19 cellular contexts compared by ENCODE assay signal in genomic region chr7:80774843-80775242, GRCh38.
DNase-seq lines count a peak whose midpoint lies in the region; TF ChIP-seq lines count a peak whose summit lies in the region.
"Had no signal": no experiment of that assay in that cellular context is flagged by ENCODE, and none has a peak within 500 bp of the region (broad histone marks: within the 10 kb centered on the region; RNA-seq: fewer than 3 reads in every experiment).

No MANE protein-coding gene starts in this region.

- no peak overlapping the region for H3K4me2 ChIP-seq in mammary epithelial cell (ENCODE audit: insufficient read depth, low read depth, low read length)
- H3K4me2 ChIP-seq: BLaER1 had no signal

- POLR2A ChIA-PET in MCF 10A (lab: Yijun Ruan, JAX), result interaction anchor here (0.8 kb wide), 1 partner anchor 41 kb away, joined by 3 read pairs; no protein-coding TSS in a partner anchor

- no TSS peak for BruUV-seq in MCF 10A (replicated peaks; lab: Mats Ljungman, UMichigan)
- no TSS peak for BruUV-seq in mammary epithelial cell (replicated peaks; lab: Mats Ljungman, UMichigan)

- H3K27me3 Mint-ChIP-seq in MCF 10A (ENCODE audit: insufficient read depth, unreplicated experiment), result no peaks in the 10 kb centered on the region
- H3K27me3 Mint-ChIP-seq in mesothelial cell of epicardium (ENCODE audit: low read depth), result no peaks in the 10 kb centered on the region
- H3K27me3 Mint-ChIP-seq: CD4-positive, CD25-positive, alpha-beta regulatory T cell had no signal

- no peaks in the 10 kb centered on the region for H4K20me1 ChIP-seq in mammary epithelial cell (ENCODE audit: insufficient read depth, low read length)
- H4K20me1 ChIP-seq: BLaER1 had no signal

- intact Hi-C loops in MCF 10A (cut with micrococcal nuclease), result no loop called here
- intact Hi-C loops in breast epithelium (cut with DNase I; ENCODE audit: low total_unique reads), result loop anchor here (2.0 kb wide), 1 partner anchor 30 kb away; no protein-coding TSS in a partner anchor
- intact Hi-C loops in mammary epithelial cell (cut with micrococcal nuclease), result no loop called here
- intact Hi-C loops in uterus (cut with DNase I; ENCODE audit: low total_unique reads), result no loop called here

- in situ Hi-C loops in mammary epithelial cell (cut with MboI; ENCODE audit: low sequenced_read_pairs in 2 of 2), result no loop called here
- in situ Hi-C loops in ACHN (cut with HindIII; ENCODE audit: low pct_ligation_motif_present, low pct_unique_long_range_greater_than_20kb, low sequenced_read_pairs), result no loop called here

- peaks cover 33% of the 10 kb centered on the region for H3K4me1 Mint-ChIP-seq in MCF 10A (ENCODE audit: insufficient read depth, unreplicated experiment)
- peaks cover 75% of the 10 kb centered on the region for H3K4me1 Mint-ChIP-seq in mesothelial cell of epicardium
- H3K4me1 Mint-ChIP-seq: CD4-positive, CD25-positive, alpha-beta regulatory T cell had no signal

- 38% methylated on average over 1 of the region's 1 CpG for WGBS in mammary epithelial cell (ENCODE audit: low coverage, missing lambda C conversion rate)

- H3K9me3 ChIP-seq in breast epithelium, result no peaks in the 10 kb centered on the region
- H3K9me3 ChIP-seq in mammary epithelial cell (replicated peaks; ENCODE audit: insufficient read depth, low read length), result no peaks in the 10 kb centered on the region
- H3K9me3 ChIP-seq in uterus, result no peaks in the 10 kb centered on the region
- H3K9me3 ChIP-seq: BLaER1, SJSA1 had no signal

- H3K4me1 ChIP-seq in breast epithelium (no peaks in the 10 kb centered on the region), mammary epithelial cell (ENCODE audit: insufficient read depth, low read length) (peaks cover 45% of the 10 kb centered on the region), uterus (peaks cover 0 to 16% of the 10 kb centered on the region in 2 donors)
- H3K4me1 ChIP-seq: BLaER1 had no signal

- H3K27ac Mint-ChIP-seq in MCF 10A (ENCODE audit: low read depth, unreplicated experiment) (peak overlapping the region; percentile 69), mesothelial cell of epicardium (peak overlapping the region; percentile 81)
- H3K27ac Mint-ChIP-seq: CD4-positive, CD25-positive, alpha-beta regulatory T cell had no signal

- H3K36me3 Mint-ChIP-seq in MCF 10A (ENCODE audit: insufficient read depth, unreplicated experiment) (peaks cover 62% of the 10 kb centered on the region), mesothelial cell of epicardium (peaks cover 31% of the 10 kb centered on the region)
- H3K36me3 Mint-ChIP-seq: CD4-positive, CD25-positive, alpha-beta regulatory T cell had no signal

- H3K36me3 ChIP-seq in breast epithelium (no peaks in the 10 kb centered on the region), mammary epithelial cell (ENCODE audit: insufficient read depth, low read length) (peaks cover 15% of the 10 kb centered on the region), uterus (no peaks in the 10 kb centered on the region)
- H3K36me3 ChIP-seq: BLaER1, SJSA1 had no signal

- DNase-seq in MCF 10A (ENCODE audit: unreplicated experiment) (no peak), breast epithelium (ENCODE audit: low spot score in 2 of 2) (no peak), mammary epithelial cell (no peak), mesothelial cell of epicardium (ENCODE audit: low spot score in 2 of 2, unreplicated experiment in 2 of 2) (no peak), uterus (no peak), ACHN (no peak), activated T-cell treated with anti-CD3 and anti-CD28 coated beads for 4 hours (no peak), DMS 273 treated with DMSO at 0.1 percent for 48 hours (lab: John Stamatoyannopoulos, UW) (no peak)
- DNase-seq: CD4-positive, CD25-positive, alpha-beta regulatory T cell; MV-4-11; NCI-H1105; NCI-H146; NCI-H1930; NCI-H2107; NCI-H524; NCI-H748 treated with DMSO at 0.1 percent for 48 hours had no signal

- H3K9me3 Mint-ChIP-seq in MCF 10A (ENCODE audit: unreplicated experiment) (no peaks in the 10 kb centered on the region), mesothelial cell of epicardium (peaks cover 3% of the 10 kb centered on the region)

- TF ChIP-seq CTCF in MCF 10A (IDR thresholded peaks at IDR 0.05; ENCODE audit: unreplicated experiment) (no peak), breast epithelium (IDR thresholded peaks at IDR 0.05) (no peak), mammary epithelial cell (conservative IDR thresholded peaks at IDR 0.05 in 1 of 2, IDR thresholded peaks at IDR 0.05 in 1 of 2; ENCODE audit: extremely low read depth in 1 of 2, insufficient read depth in 1 of 2, low read depth in 1 of 2, low read length in 2 of 2) (no peak), mesothelial cell of epicardium (IDR thresholded peaks at IDR 0.05; ENCODE audit: unreplicated experiment) (no peak), uterus (IDR thresholded peaks at IDR 0.05) (no peak)

- H3K4me3 ChIP-seq in breast epithelium (no peak overlapping the region), mammary epithelial cell (replicated peaks in 1 of 3; ENCODE audit: insufficient read depth in 1 of 3, low read depth in 2 of 3, low read length in 3 of 3) (no peak overlapping the region), uterus (no peak overlapping the region)
- H3K4me3 ChIP-seq: BLaER1, SJSA1 had no signal

- TF ChIP-seq POLR2A in breast epithelium (IDR thresholded peaks at IDR 0.05) (no peak), uterus (IDR thresholded peaks at IDR 0.05) (no peak)

- H3K4me3 Mint-ChIP-seq in MCF 10A (ENCODE audit: unreplicated experiment) (no peak overlapping the region), mesothelial cell of epicardium (no peak overlapping the region)
- H3K4me3 Mint-ChIP-seq: CD4-positive, CD25-positive, alpha-beta regulatory T cell had no signal

- peaks cover 27% of the 10 kb centered on the region for H3K79me2 ChIP-seq in mammary epithelial cell (ENCODE audit: insufficient read depth, low read length)

- CTCF ChIA-PET in MCF 10A (lab: Yijun Ruan, JAX), result no interaction called here
- CTCF ChIA-PET in mammary epithelial cell (lab: Charles Lee; ENCODE audit: low non-redundant PET), result no interaction called here

- H2AFZ ChIP-seq in mammary epithelial cell (ENCODE audit: low read depth, low read length), result no peak overlapping the region

- no peak overlapping the region for H3K9ac ChIP-seq in mammary epithelial cell (ENCODE audit: insufficient read depth, low read length)
- H3K9ac ChIP-seq: BLaER1 had no signal

- H3K27me3 ChIP-seq in breast epithelium (no peaks in the 10 kb centered on the region), mammary epithelial cell (ENCODE audit: insufficient read depth, low read length) (no peaks in the 10 kb centered on the region), uterus (no peaks in the 10 kb centered on the region)
- H3K27me3 ChIP-seq: BLaER1, SJSA1 had no signal

- H3K27ac ChIP-seq in breast epithelium, result no peak overlapping the region
- H3K27ac ChIP-seq in mammary epithelial cell (ENCODE audit: insufficient read depth, low read depth, low read length), result peak overlapping the region; percentile 20
- H3K27ac ChIP-seq in uterus, result peak overlapping the region; percentile 10 to 41
- H3K27ac ChIP-seq: 22Rv1, BLaER1, SJSA1 had no signal

- dilution Hi-C loops in mammary epithelial cell (cut with HindIII; ENCODE audit: low sequenced_read_pairs), result no loop called here

Comparison
In these comparisons a context has a peak if more than half of its experiments do, and no peak if none do; other contexts are left out.
1. H3K27ac ChIP-seq: peak in mammary epithelial cell (single experiment) and uterus (2 of 2); none in breast epithelium (0 of 2).